In genomic region chr13:98224557-98224956, GRCh38 we compare ENCODE assay signal across 2 cellular contexts.
TF ChIP-seq lines count a peak whose summit lies in the region.

No MANE protein-coding gene starts in this region.

TF ChIP-seq in WTC11, 78 proteins besides CTCF, POLR2A, EP300 and RAD21:
- TF ChIP-seq EMX1 (CRISPR knock-in tag; IDR thresholded peaks at IDR 0.05) (no peak), GRHL2 (CRISPR knock-in tag; IDR thresholded peaks at IDR 0.05; ENCODE audit: insufficient replicate concordance, severe bottlenecking) (no peak), ATF1 (CRISPR knock-in tag; IDR thresholded peaks at IDR 0.05) (no peak), ATF3 (CRISPR knock-in tag; conservative IDR thresholded peaks at IDR 0.05) (no peak), JUN (CRISPR knock-in tag; IDR thresholded peaks at IDR 0.05) (no peak)

TF ChIP-seq in H1, 55 proteins besides CTCF, POLR2A, EP300 and RAD21:
- TF ChIP-seq NANOG (IDR thresholded peaks at IDR 0.05; ENCODE audit: insufficient read depth, low read depth, low read length, poor library complexity, severe bottlenecking) = no peak
- no peak for TF ChIP-seq KDM4A (IDR thresholded peaks at IDR 0.05; ENCODE audit: low read depth, low read length, severe bottlenecking)
- no peak for TF ChIP-seq SAP30 (IDR thresholded peaks at IDR 0.05; ENCODE audit: insufficient read depth, insufficient replicate concordance, low read length)
- no peak for TF ChIP-seq CBX5 (IDR thresholded peaks at IDR 0.05; ENCODE audit: low read depth, low read length)
- no peak for TF ChIP-seq CBX8 (IDR thresholded peaks at IDR 0.05; ENCODE audit: borderline replicate concordance, low read depth, low read length)
- no peak for TF ChIP-seq EGR1 (IDR thresholded peaks at IDR 0.05; ENCODE audit: borderline replicate concordance, low read depth, low read length)
- no peak for TF ChIP-seq TEAD4 (IDR thresholded peaks at IDR 0.05; ENCODE audit: low read depth, low read length)
- TF ChIP-seq PHF8 (conservative IDR thresholded peaks at IDR 0.05; ENCODE audit: low read depth, low read length) = no peak
- TF ChIP-seq CHD2 (IDR thresholded peaks at IDR 0.05; ENCODE audit: low read length) = no peak
- TF ChIP-seq RFX5 (IDR thresholded peaks at IDR 0.05; ENCODE audit: borderline replicate concordance, low read depth, low read length) = no peak
- no peak for TF ChIP-seq EZH2 (IDR thresholded peaks at IDR 0.05; ENCODE audit: low read depth, low read length, severe bottlenecking)
